29 cellular contexts compared by ENCODE assay signal in the genomic region with DNA sequence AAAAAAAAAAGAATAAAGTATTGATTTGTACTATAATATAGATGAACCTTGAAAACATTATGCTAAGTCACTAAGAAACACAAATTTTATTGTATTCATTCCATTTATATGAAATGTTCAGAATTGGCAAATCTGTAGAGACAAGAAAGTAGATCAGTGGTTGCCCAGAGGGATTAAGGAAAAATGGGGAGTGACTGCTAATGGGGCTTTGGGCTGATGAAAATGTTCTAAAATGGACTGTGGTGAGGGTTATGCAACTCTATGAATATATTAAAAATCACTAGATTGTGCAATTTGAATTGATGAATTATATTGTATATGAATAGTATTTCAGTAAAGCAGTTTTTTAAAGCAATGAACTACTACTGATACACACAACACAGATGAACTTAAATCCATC.
"Had no signal": no experiment of that assay in that cellular context is flagged by ENCODE, and none has a peak within 500 bp of the region (broad histone marks: within the 10 kb centered on the region; RNA-seq: fewer than 3 reads in every experiment).

No MANE protein-coding gene starts in this region.

- H3K27ac ChIP-seq: brain microvascular endothelial cell, coronary artery, dorsolateral prefrontal cortex, epithelial cell of prostate, esophagus squamous epithelium, gastroesophageal sphincter, heart right ventricle, hepatocyte had no signal

- H3K4me1 ChIP-seq: esophagus squamous epithelium, gastroesophageal sphincter, heart right ventricle had no signal

- H3K4me2 ChIP-seq: hepatocyte had no signal

- H3K27me3 ChIP-seq: brain microvascular endothelial cell, dorsolateral prefrontal cortex, esophagus squamous epithelium, gastroesophageal sphincter, heart right ventricle, hepatocyte had no signal

- H3K4me3 ChIP-seq: coronary artery, dorsolateral prefrontal cortex, esophagus squamous epithelium, gastroesophageal sphincter, heart right ventricle, hepatocyte had no signal

- H3K9me3 ChIP-seq: esophagus squamous epithelium, gastroesophageal sphincter, heart right ventricle had no signal

- H2AFZ ChIP-seq: hepatocyte had no signal

- DNase-seq: activated CD4-positive, alpha-beta T cell treated with anti-CD3 and anti-CD28 coated beads for 36 hours; activated CD4-positive, alpha-beta T cell treated with anti-CD3 and anti-CD28 coated beads, Interleukin-2, amount 10 ng/mL, durations not matched to agents 7 days and 5 days; activated CD4-positive, alpha-beta T cell treated with anti-CD3 and anti-CD28 coated beads, Interleukin-2, amount 50 U/mL, for 4 hours; activated CD4-positive, CD25-positive, alpha-beta regulatory T cell; activated CD4-positive, CD25-positive, alpha-beta regulatory T cell treated with anti-CD3 and anti-CD28 coated beads, Interleukin-2, amount 50 U/mL, for 72 hours; activated CD8-positive, alpha-beta memory T cell treated with anti-CD3 and anti-CD28 coated beads for 24 hours; activated CD8-positive, alpha-beta T cell treated with anti-CD3 and anti-CD28 coated beads for 36 hours; activated effector memory CD4-positive, alpha-beta T cell treated with Interleukin-2 at 50 U/mL for 16 hours; activated gamma-delta T cell treated with Interleukin-2 at 50 U/mL for 16 hours; activated naive CD4-positive, alpha-beta T cell treated with anti-CD3 and anti-CD28 coated beads for 36 hours; activated naive CD8-positive, alpha-beta T cell treated with anti-CD3 and anti-CD28 coated beads for 36 hours; activated naive CD8-positive, alpha-beta T cell treated with anti-CD3 and anti-CD28 coated beads, Interleukin-2, amount 50 U/mL, for 24 hours; activated T-cell treated with anti-CD3 and anti-CD28 coated beads, Interleukin-2, amount 50 U/mL, for 4 hours; amniotic stem cell; anterior cingulate cortex; brain microvascular endothelial cell; dorsolateral prefrontal cortex; effector CD4-positive, alpha-beta T cell; effector memory CD8-positive, alpha-beta T cell; esophagus squamous epithelium; foreskin melanocyte; heart right ventricle; T-helper 1 cell; T-helper 17 cell; T1000 had no signal
